8 cellular contexts compared by ENCODE assay signal in genomic region chr2:70029814-70030409, GRCh38.
A peak's percentile ranks its signal among the peaks of the same experiment; 100 is the strongest.
DNase-seq lines count a peak whose midpoint lies in the region; ATAC-seq and TF ChIP-seq lines count a peak whose summit lies in the region.

No MANE protein-coding gene starts in this region.

- peak; percentile 88 for DNase-seq in AG20443 (ENCODE audit: low spot score)
- peak; percentile 41 for DNase-seq in NOMO-1 treated with DMSO at 0.1 percent for 48 hours (lab: John Stamatoyannopoulos, UW; ENCODE audit: unreplicated experiment)
- peak; percentile 96 for DNase-seq in fibroblast of peridontal ligament (ENCODE audit: extremely low read depth)
- no peak for DNase-seq in NCI-H146 (lab: John Stamatoyannopoulos, UW)

- H3K27ac Mint-ChIP-seq in nephron: peak overlapping the region; percentile 88 to 97 (median 96)

- peaks cover 15% of the 10 kb centered on the region for H3K4me1 Mint-ChIP-seq in nephron

- H3K9me3 Mint-ChIP-seq in nephron: no peaks in the 10 kb centered on the region

- peaks cover 38% of the 10 kb centered on the region for H3K36me3 Mint-ChIP-seq in nephron (ENCODE audit: low read depth)

- no peak overlapping the region for H3K4me3 Mint-ChIP-seq in nephron

- no peaks in the 10 kb centered on the region for H3K27me3 Mint-ChIP-seq in nephron (ENCODE audit: low read depth)

- ATAC-seq in GM18511 (IDR thresholded peaks at IDR 0.05; ENCODE audit: unreplicated experiment) (no peak), HG02884 (IDR thresholded peaks at IDR 0.05; ENCODE audit: unreplicated experiment) (no peak), GM21515 (IDR thresholded peaks at IDR 0.05; ENCODE audit: unreplicated experiment) (no peak)

- no peak for TF ChIP-seq CTCF in nephron (IDR thresholded peaks at IDR 0.05; ENCODE audit: unreplicated experiment in 3 of 3)
